Comparison of ENCODE assay signal across 8 cellular contexts in genomic region chr1:9182784-9183257, GRCh38. TPM values are rescaled to one million over a fixed set of nuclear protein-coding genes. Genes with fewer than 3 reads are reported as not detected.
A peak's percentile ranks its signal among the peaks of the same experiment; 100 is the strongest.
DNase-seq lines count a peak whose midpoint lies in the region; ATAC-seq and TF ChIP-seq lines count a peak whose summit lies in the region.

No MANE protein-coding gene starts in this region.

- H3K36me3 ChIP-seq in esophagus (ENCODE audit: control insufficient read depth in 2 of 2, insufficient read depth in 2 of 2, low read length in 1 of 2): peaks cover 0 to 3% of the 10 kb centered on the region in 2 donors
- no peaks in the 10 kb centered on the region for H3K36me3 ChIP-seq in neural progenitor cell

- peaks cover 5 to 9% of the 10 kb centered on the region in 2 donors for H3K4me1 ChIP-seq in esophagus (ENCODE audit: control insufficient read depth in 2 of 2, insufficient read depth in 2 of 2, low read length in 1 of 2)
- peaks cover 8% of the 10 kb centered on the region for H3K4me1 ChIP-seq in neural progenitor cell

- 0 to 1% methylated on average over 42 to 47 of the region's 47 CpGs for WGBS in esophagus, 2 donors

- no peaks in the 10 kb centered on the region for H3K9me3 Mint-ChIP-seq in neural progenitor cell

- H3K4me3 Mint-ChIP-seq in neural progenitor cell: peak overlapping the region; percentile 72

- H3K27me3 ChIP-seq in esophagus (ENCODE audit: control insufficient read depth in 1 of 2, insufficient read depth in 2 of 2, low read length in 2 of 2) (no peaks in the 10 kb centered on the region), neural progenitor cell (peaks cover 30% of the 10 kb centered on the region)

- H3K9me3 ChIP-seq in esophagus (ENCODE audit: control insufficient read depth in 2 of 2, insufficient read depth in 1 of 2, low read depth in 1 of 2, low read length in 1 of 2) (no peaks in the 10 kb centered on the region), neural progenitor cell (ENCODE audit: low read depth) (no peaks in the 10 kb centered on the region)

- H3K36me3 Mint-ChIP-seq in neural progenitor cell: no peaks in the 10 kb centered on the region

- peak overlapping the region in 1 of 2 donors; percentile 71 for H3K27ac ChIP-seq in esophagus (ENCODE audit: low read depth in 2 of 2, low read length in 1 of 2)
- no peak overlapping the region for H3K27ac ChIP-seq in neural progenitor cell

- H3K27ac Mint-ChIP-seq in neural progenitor cell: no peak overlapping the region

- peaks cover 11% of the 10 kb centered on the region for H3K4me1 Mint-ChIP-seq in neural progenitor cell

- DNase-seq in D341Med (ENCODE audit: low spot score) (peak; percentile 69), LNCaP clone FGC (ENCODE audit: low read depth) (no peak), neural progenitor cell (ENCODE audit: low spot score) (peak; percentile 47), AML-193 (lab: John Stamatoyannopoulos, UW) (no peak), hepatic stellate cell (ENCODE audit: low spot score) (no peak)
- no peak for DNase-seq in activated effector memory CD4-positive, alpha-beta T cell treated with anti-CD3 and anti-CD28 coated beads, Interleukin-2, amount 50 U/mL, for 16 hours

- peak overlapping the region; percentile 80 for H2AFZ ChIP-seq in neural progenitor cell (replicated peaks)

- H3F3A ChIP-seq in neural progenitor cell (ENCODE audit: low read depth): peaks cover 8% of the 10 kb centered on the region

- TF ChIP-seq CTCF in LNCaP clone FGC (IDR thresholded peaks at IDR 0.05; ENCODE audit: control insufficient read depth, extremely low read depth, insufficient read depth) (no peak), neural progenitor cell (IDR thresholded peaks at IDR 0.05) (no peak)

- H3K27me3 Mint-ChIP-seq in neural progenitor cell (ENCODE audit: insufficient read depth, low read depth): peaks cover 47% of the 10 kb centered on the region

- H3K79me2 ChIP-seq in neural progenitor cell (ENCODE audit: low read depth): peaks cover 41% of the 10 kb centered on the region

- peak overlapping the region; percentile 95 for H3K4me2 ChIP-seq in neural progenitor cell

- ATAC-seq in GM18517 (IDR thresholded peaks at IDR 0.05; ENCODE audit: unreplicated experiment): no peak

- H4K20me1 ChIP-seq in neural progenitor cell (ENCODE audit: low read depth): no peaks in the 10 kb centered on the region

- peak overlapping the region; percentile 91 for H3K4me3 ChIP-seq in LNCaP clone FGC (ENCODE audit: low read depth, low read length)
- peak overlapping the region; percentile 71 to 76 for H3K4me3 ChIP-seq in esophagus (ENCODE audit: low read depth in 1 of 2, low read length in 2 of 2)
- peak overlapping the region; percentile 65 for H3K4me3 ChIP-seq in neural progenitor cell

- H3K9ac ChIP-seq in neural progenitor cell: no peak overlapping the region

RNA-seq across cellular contexts. Expression of gene H6PD, which starts 51.8 kb away (rescaled TPM):
- 1 to 10 TPM; 7.1 to 8.9 TPM for polyA plus RNA-seq in esophagus
- 6.0 and 15.2 TPM in 2 replicates for total RNA-seq in neural progenitor cell (ENCODE audit: low replicate concordance)

RNA-seq across cellular contexts. Expression of gene GPR157, which starts 53.9 kb away (rescaled TPM):
- 10 to 100 TPM; 15.7 to 15.9 TPM for polyA plus RNA-seq in esophagus
- total RNA-seq in neural progenitor cell (ENCODE audit: low replicate concordance): 1.6 and 2.1 TPM in 2 replicates

Comparison
In these comparisons a context has a peak if more than half of its experiments do, and no peak if none do; other contexts are left out.
1. DNase-seq: peak in D341Med (single experiment) and neural progenitor cell (single experiment); none in LNCaP clone FGC (single experiment), AML-193 (0 of 2), activated effector memory CD4-positive, alpha-beta T cell treated with anti-CD3 and anti-CD28 coated beads, Interleukin-2, amount 50 U/mL, for 16 hours (single experiment) and hepatic stellate cell (single experiment).
2. Peak in every context shown above with its lines, with median percentiles within 50 percentile points of each other: H3K4me3 ChIP-seq.